In genomic region chr1:89407355-89407754, GRCh38 we compare ENCODE assay signal across 9 cellular contexts. TPM values are rescaled to one million over a fixed set of nuclear protein-coding genes. Genes with fewer than 3 reads are reported as not detected.
A peak's percentile ranks its signal among the peaks of the same experiment; 100 is the strongest.
DNase-seq lines count a peak whose midpoint lies in the region; ATAC-seq, FAIRE-seq and TF ChIP-seq lines count a peak whose summit lies in the region.
"Had no signal": no experiment of that assay in that cellular context is flagged by ENCODE, and none has a peak within 500 bp of the region (broad histone marks: within the 10 kb centered on the region; RNA-seq: fewer than 3 reads in every experiment).

No MANE protein-coding gene starts in this region.

- peaks cover 5% of the 10 kb centered on the region for H3K36me3 Mint-ChIP-seq in activated naive CD4-positive, alpha-beta T cell treated with anti-CD3 and anti-CD28 coated beads, Interleukin-2, amount 10 ng/mL, durations not matched to agents 7 days and 5 days
- H3K36me3 Mint-ChIP-seq in osteocyte (ENCODE audit: unreplicated experiment): no peaks in the 10 kb centered on the region

- peaks cover 16% of the 10 kb centered on the region for H3K27me3 Mint-ChIP-seq in activated naive CD4-positive, alpha-beta T cell treated with anti-CD3 and anti-CD28 coated beads, Interleukin-2, amount 10 ng/mL, durations not matched to agents 7 days and 5 days
- H3K27me3 Mint-ChIP-seq in osteocyte (ENCODE audit: unreplicated experiment): peaks cover 2% of the 10 kb centered on the region

- peak overlapping the region; percentile 72 for H3K27ac Mint-ChIP-seq in activated naive CD4-positive, alpha-beta T cell treated with anti-CD3 and anti-CD28 coated beads, Interleukin-2, amount 10 ng/mL, durations not matched to agents 7 days and 5 days
- no peak overlapping the region for H3K27ac Mint-ChIP-seq in osteocyte (ENCODE audit: unreplicated experiment)

- no peak for TF ChIP-seq CTCF in GM12878 (IDR thresholded peaks at IDR 0.05 in 2 of 3, conservative IDR thresholded peaks at IDR 0.05 in 1 of 3; ENCODE audit: control insufficient read depth in 2 of 3, extremely low read depth in 1 of 3, insufficient read depth in 1 of 3, low read depth in 3 of 3, low read length in 3 of 3)
- no peak for TF ChIP-seq CTCF in upper lobe of right lung (IDR thresholded peaks at IDR 0.05)
- TF ChIP-seq CTCF in osteocyte (IDR thresholded peaks at IDR 0.05): no peak

- TF ChIP-seq POLR2A in GM12878 (IDR thresholded peaks at IDR 0.05; ENCODE audit: low read depth, low read length): no peak

- no peak overlapping the region for H3K27ac ChIP-seq in GM12878 (ENCODE audit: control insufficient read depth, insufficient read depth)
- peak overlapping the region; percentile 78 for H3K27ac ChIP-seq in upper lobe of right lung

- no peak overlapping the region for H3K9ac ChIP-seq in GM12878 (ENCODE audit: control insufficient read depth, insufficient read depth, low read length)

- no peak for ATAC-seq in GM12878
- peak; percentile 90 for ATAC-seq in left lobe of liver
- peak; percentile 71 for ATAC-seq in upper lobe of right lung

- RAD21 ChIA-PET in GM12878 (lab: Charles Lee; ENCODE audit: unreplicated experiment): no interaction called here

- peak; percentile 62 for FAIRE-seq in GM12878 (lab: Jason Lieb, UNC)

- DNase-seq in activated naive CD4-positive, alpha-beta T cell treated with anti-CD3 and anti-CD28 coated beads, Interleukin-2, amount 10 ng/mL, durations not matched to agents 7 days and 5 days: no peak
- DNase-seq in activated naive CD4-positive, alpha-beta T cell (lab: John Stamatoyannopoulos, UW): no peak
- no peak for DNase-seq in GM12878 (ENCODE audit: low read depth, low spot score)
- DNase-seq in left lobe of liver (ENCODE audit: low spot score): no peak
- no peak for DNase-seq in upper lobe of right lung
- DNase-seq in posterior cingulate gyrus: no peak
- no peak for DNase-seq in NCI-H1092 (lab: John Stamatoyannopoulos, UW)
- DNase-seq in osteocyte (ENCODE audit: extremely low spot score, unreplicated experiment): no peak
- DNase-seq: cerebellar nuclear complex had no signal

- H3K4me3 ChIP-seq in GM12878: no peak overlapping the region
- H3K4me3 ChIP-seq in upper lobe of right lung: peak overlapping the region; percentile 53

- H3K4me1 ChIP-seq in GM12878 (ENCODE audit: control insufficient read depth, insufficient read depth, low read length) (no peaks in the 10 kb centered on the region), upper lobe of right lung (peaks cover 9% of the 10 kb centered on the region)

- H3K27me3 ChIP-seq in GM12878 (replicated peaks in 1 of 2; ENCODE audit: control insufficient read depth in 2 of 2, insufficient read depth in 2 of 2, low read length in 1 of 2): no peaks in the 10 kb centered on the region; a peak in 2 of 4 replicates
- no peaks in the 10 kb centered on the region for H3K27me3 ChIP-seq in upper lobe of right lung

- SMC1A ChIA-PET in GM12878 (lab: Charles Lee; ENCODE audit: uncharacterized antibody, unreplicated experiment): no interaction called here

- no peak overlapping the region for H2AFZ ChIP-seq in GM12878 (ENCODE audit: control insufficient read depth, low read depth, low read length)

- no peaks in the 10 kb centered on the region for H4K20me1 ChIP-seq in GM12878 (ENCODE audit: control insufficient read depth, insufficient read depth)

- no TSS peak for BruUV-seq in GM12878 (replicated peaks; lab: Mats Ljungman, UMichigan)

- H3K79me2 ChIP-seq in GM12878 (ENCODE audit: control insufficient read depth, insufficient read depth, low read length): no peaks in the 10 kb centered on the region

- CTCF ChIA-PET in activated naive CD4-positive, alpha-beta T cell treated with anti-CD3 and anti-CD28 coated beads, Interleukin-2, amount 10 ng/mL, durations not matched to agents 7 days and 5 days (lab: Charles Lee): interaction anchor here (1.4 kb wide), 1 partner anchor 49 kb away, joined by 3 read pairs; no protein-coding TSS in a partner anchor
- CTCF ChIA-PET in GM12878 (lab: Yijun Ruan, JAX): interaction anchor here (1.2 kb wide), 1 partner anchor 59 kb away, joined by 3 read pairs; no protein-coding TSS in a partner anchor

- no peak for TF ChIP-seq EP300 in GM12878 (IDR thresholded peaks at IDR 0.05; ENCODE audit: borderline replicate concordance in 1 of 2, control insufficient read depth in 1 of 2, low read depth in 2 of 2, low read length in 2 of 2)

- 0% methylated on average over 1 of the region's 1 CpG for WGBS in GM12878 (ENCODE audit: insufficient coverage, insufficient replicate concordance, low lambda C conversion rate, missing lambda C conversion rate)

- in situ Hi-C loops in GM12878 (cut with MboI): no loop called here

- H3K36me3 ChIP-seq in GM12878 (ENCODE audit: control insufficient read depth in 2 of 2, insufficient read depth in 2 of 2, low read length in 1 of 2): no peaks in the 10 kb centered on the region
- no peaks in the 10 kb centered on the region for H3K36me3 ChIP-seq in upper lobe of right lung

- intact Hi-C loops in GM12878 (cut with micrococcal nuclease; ENCODE audit: unreplicated experiment): no loop called here
- intact Hi-C loops in upper lobe of right lung (cut with DNase I): no loop called here
- intact Hi-C loops in posterior cingulate gyrus (cut with DNase I): no loop called here

- TF ChIP-seq RAD21 in GM12878 (IDR thresholded peaks at IDR 0.05; ENCODE audit: insufficient read depth, low read depth, low read length): no peak

- peak overlapping the region; percentile 73 for H3K4me3 Mint-ChIP-seq in activated naive CD4-positive, alpha-beta T cell treated with anti-CD3 and anti-CD28 coated beads, Interleukin-2, amount 10 ng/mL, durations not matched to agents 7 days and 5 days
- H3K4me3 Mint-ChIP-seq in osteocyte (ENCODE audit: unreplicated experiment): no peak overlapping the region

- H3K9me3 ChIP-seq in GM12878 (replicated peaks; ENCODE audit: control insufficient read depth, insufficient read depth, low read length) (no peaks in the 10 kb centered on the region), upper lobe of right lung (no peaks in the 10 kb centered on the region)

- POLR2A ChIA-PET in GM12878 (lab: Charles Lee): no interaction called here

- H3K9me3 Mint-ChIP-seq in activated naive CD4-positive, alpha-beta T cell treated with anti-CD3 and anti-CD28 coated beads, Interleukin-2, amount 10 ng/mL, durations not matched to agents 7 days and 5 days: no peaks in the 10 kb centered on the region
- no peaks in the 10 kb centered on the region for H3K9me3 Mint-ChIP-seq in osteocyte (ENCODE audit: unreplicated experiment)

- H3K4me2 ChIP-seq in GM12878 (ENCODE audit: control insufficient read depth, insufficient read depth): no peak overlapping the region

- peaks cover 22% of the 10 kb centered on the region for H3K4me1 Mint-ChIP-seq in activated naive CD4-positive, alpha-beta T cell treated with anti-CD3 and anti-CD28 coated beads, Interleukin-2, amount 10 ng/mL, durations not matched to agents 7 days and 5 days
- no peaks in the 10 kb centered on the region for H3K4me1 Mint-ChIP-seq in osteocyte (ENCODE audit: unreplicated experiment)

TF ChIP-seq in GM12878, 131 proteins besides CTCF, POLR2A, EP300 and RAD21 (continues in another document):
- TF ChIP-seq CHD2 (IDR thresholded peaks at IDR 0.05; ENCODE audit: borderline replicate concordance, low read depth, low read length) (no peak), NRF1 (conservative IDR thresholded peaks at IDR 0.05; ENCODE audit: low read depth, low read length) (no peak), MLLT1 (IDR thresholded peaks at IDR 0.05) (no peak), BRCA1 (IDR thresholded peaks at IDR 0.05; ENCODE audit: low read depth, low read length) (no peak), MEF2B (IDR thresholded peaks at IDR 0.05; ENCODE audit: partially characterized antibody, poor library complexity, severe bottlenecking) (no peak)

RNA-seq across cellular contexts. Expression of gene GBP6, which starts 43.5 kb away (rescaled TPM):
- 3.0 and 3.4 TPM in 2 replicates for total RNA-seq in GM12878 (2013; cell fraction: nucleolus; rRNA removed)
- total RNA-seq in GM12878 (2014; rRNA removed) (not detected in 2 replicates), GM12878 (2014; rRNA removed; fragmentation: Illumina TruSeq; extraction: Trizol) (0.04 TPM in 1 of 2 replicates, not detected in the other), GM12878 (2021) (not detected in 2 replicates), left lobe of liver (not detected), upper lobe of right lung (0.12 TPM), osteocyte (not detected in 2 replicates)
- polyA plus RNA-seq in GM12878 (2011; ENCODE audit: low read depth): not detected
- polyA plus RNA-seq in GM12878 (2011; rRNA removed) (2.7 and 3.5 TPM in 2 replicates), GM12878 (2014; fragmentation: Illumina TruSeq; extraction: Trizol) (not detected in 2 replicates), GM12878 (2014; fragmentation: Nextera tagmentation; extraction: Ambion mirVana) (under 1 TPM in 1 of 2 experiments, not detected in 1; 0.05 TPM), GM12878 (2014; rRNA removed) (0.03 TPM in 1 of 2 replicates, not detected in the other), GM12878 (2016; fragmentation: Nextera tagmentation; extraction: Ambion mirVana) (not detected)
- polyA plus RNA-seq in GM12878 (2011; cell fraction: cytosol; rRNA removed): 1.6 TPM in 2 replicates
- polyA plus RNA-seq in GM12878 (2011; cell fraction: nucleus; rRNA removed): 1.2 and 1.5 TPM in 2 replicates
- 0.09 and 0.17 TPM in 2 replicates for polyA plus RNA-seq in GM12878 (2012)
- polyA minus RNA-seq in GM12878 (2011; rRNA and poly(A)+ RNA removed): 3.1 and 3.5 TPM in 2 replicates
- 1.0 and 1.5 TPM in 2 replicates for polyA minus RNA-seq in GM12878 (2011; cell fraction: cytosol; rRNA and poly(A)+ RNA removed)
- 1.1 and 1.9 TPM in 2 replicates for polyA minus RNA-seq in GM12878 (2011; cell fraction: nucleus; rRNA and poly(A)+ RNA removed)
